ENCODE assay signal across 1 cellular context in genomic region chr12:1594295-1595025, GRCh38.
A peak's percentile ranks its signal among the peaks of the same experiment; 100 is the strongest.
TF ChIP-seq lines count a peak whose summit lies in the region.

Gene FBXL14, minus strand, starts transcription at chr12:1594581. Its CDS starts 515 bp downstream, at chr12:1594066.

TF ChIP-seq in K562, 482 proteins besides CTCF, POLR2A, EP300 and RAD21 (continued from another document):
- TF ChIP-seq ZNF609 (CRISPR knock-in tag; IDR thresholded peaks at IDR 0.05; ENCODE audit: borderline replicate concordance) (no peak), CREB1 (IDR thresholded peaks at IDR 0.05) (no peak), CREB1 (CRISPR knock-in tag; IDR thresholded peaks at IDR 0.05) (no peak), HBP1 (CRISPR knock-in tag; IDR thresholded peaks at IDR 0.05) (no peak), NFRKB (IDR thresholded peaks at IDR 0.05; ENCODE audit: low read depth) (no peak), ZNF12 (CRISPR knock-in tag; IDR thresholded peaks at IDR 0.05) (no peak), TARDBP (IDR thresholded peaks at IDR 0.05) (no peak), TAF1 (IDR thresholded peaks at IDR 0.05; ENCODE audit: control insufficient read depth, extremely low read depth, insufficient read depth, low read length, severe bottlenecking) (peak; percentile 43), ZNF274 (IDR thresholded peaks at IDR 0.05; ENCODE audit: borderline replicate concordance, low read depth, low read length) (no peak), ELF1 (tag; IDR thresholded peaks at IDR 0.05) (peak; percentile 59), JUN (IDR thresholded peaks at IDR 0.05; ENCODE audit: borderline replicate concordance, low read depth, low read length) (no peak), JUN (CRISPR knock-in tag; IDR thresholded peaks at IDR 0.05; ENCODE audit: borderline replicate concordance) (no peak), RBM17 (IDR thresholded peaks at IDR 0.05; ENCODE audit: borderline replicate concordance, low read depth, low read length) (no peak), NRF1 (conservative IDR thresholded peaks at IDR 0.05 in 1 of 2, IDR thresholded peaks at IDR 0.05 in 1 of 2) (peak; percentile 62 to 72; a peak in 2 of 4 replicates), RFX1 (IDR thresholded peaks at IDR 0.05) (peak; percentile 89), SOX6 (IDR thresholded peaks at IDR 0.05) (no peak), SIN3A (IDR thresholded peaks at IDR 0.05; ENCODE audit: borderline replicate concordance in 2 of 2, control insufficient read depth in 1 of 2, low read depth in 2 of 2, low read length in 2 of 2) (peak; percentile 51 to 71; a peak in 3 of 4 replicates), RBM14 (IDR thresholded peaks at IDR 0.05; ENCODE audit: borderline replicate concordance, insufficient read depth, low read depth, low read length) (no peak), MAZ (CRISPR knock-in tag; conservative IDR thresholded peaks at IDR 0.05 in 1 of 2, IDR thresholded peaks at IDR 0.05 in 1 of 2) (peak in 1 of 2 experiments; percentile 51; a peak in 1 of 4 replicates), CBX3 (IDR thresholded peaks at IDR 0.05; ENCODE audit: borderline replicate concordance in 1 of 2, low read length in 2 of 2) (no peak), ATF7 (IDR thresholded peaks at IDR 0.05) (peak; percentile 98), PHF8 (IDR thresholded peaks at IDR 0.05; ENCODE audit: borderline replicate concordance, low read length) (peak; percentile 52; the same call in 1 of the 2 replicates), RNF2 (IDR thresholded peaks at IDR 0.05) (peak; percentile 45; the same call in 1 of the 2 replicates), POLR2G (IDR thresholded peaks at IDR 0.05; ENCODE audit: low read depth, low read length) (peak; percentile 79), UBTF (IDR thresholded peaks at IDR 0.05; ENCODE audit: borderline replicate concordance in 1 of 2, low read depth in 2 of 2, low read length in 2 of 2) (peak; percentile 20 to 58; a peak in 2 of 4 replicates), ZNF644 (tag; IDR thresholded peaks at IDR 0.05; ENCODE audit: low read depth) (no peak), THAP12 (CRISPR knock-in tag; IDR thresholded peaks at IDR 0.05) (peak; percentile 75; the same call in 1 of the 2 replicates), HMGN3 (IDR thresholded peaks at IDR 0.05; ENCODE audit: borderline replicate concordance, extremely low read depth, insufficient read length, low read depth, low read length) (peak; percentile 51), NEUROD1 (IDR thresholded peaks at IDR 0.05; ENCODE audit: borderline replicate concordance, low read depth, low read length, partially characterized antibody) (no peak)
- TF ChIP-seq, protein P1, sequence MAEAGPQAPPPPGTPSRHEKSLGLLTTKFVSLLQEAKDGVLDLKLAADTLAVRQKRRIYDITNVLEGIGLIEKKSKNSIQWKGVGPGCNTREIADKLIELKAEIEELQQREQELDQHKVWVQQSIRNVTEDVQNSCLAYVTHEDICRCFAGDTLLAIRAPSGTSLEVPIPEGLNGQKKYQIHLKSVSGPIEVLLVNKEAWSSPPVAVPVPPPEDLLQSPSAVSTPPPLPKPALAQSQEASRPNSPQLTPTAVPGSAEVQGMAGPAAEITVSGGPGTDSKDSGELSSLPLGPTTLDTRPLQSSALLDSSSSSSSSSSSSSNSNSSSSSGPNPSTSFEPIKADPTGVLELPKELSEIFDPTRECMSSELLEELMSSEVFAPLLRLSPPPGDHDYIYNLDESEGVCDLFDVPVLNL (CRISPR knock-in tag; IDR thresholded peaks at IDR 0.05; ENCODE audit: low read depth): no peak
- TF ChIP-seq, protein P2, sequence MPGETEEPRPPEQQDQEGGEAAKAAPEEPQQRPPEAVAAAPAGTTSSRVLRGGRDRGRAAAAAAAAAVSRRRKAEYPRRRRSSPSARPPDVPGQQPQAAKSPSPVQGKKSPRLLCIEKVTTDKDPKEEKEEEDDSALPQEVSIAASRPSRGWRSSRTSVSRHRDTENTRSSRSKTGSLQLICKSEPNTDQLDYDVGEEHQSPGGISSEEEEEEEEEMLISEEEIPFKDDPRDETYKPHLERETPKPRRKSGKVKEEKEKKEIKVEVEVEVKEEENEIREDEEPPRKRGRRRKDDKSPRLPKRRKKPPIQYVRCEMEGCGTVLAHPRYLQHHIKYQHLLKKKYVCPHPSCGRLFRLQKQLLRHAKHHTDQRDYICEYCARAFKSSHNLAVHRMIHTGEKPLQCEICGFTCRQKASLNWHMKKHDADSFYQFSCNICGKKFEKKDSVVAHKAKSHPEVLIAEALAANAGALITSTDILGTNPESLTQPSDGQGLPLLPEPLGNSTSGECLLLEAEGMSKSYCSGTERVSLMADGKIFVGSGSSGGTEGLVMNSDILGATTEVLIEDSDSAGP (CRISPR knock-in tag; IDR thresholded peaks at IDR 0.05): no peak
